Comparison of ENCODE assay signal across 9 cellular contexts in genomic region chr16:75108792-75109731, GRCh38. TPM values are rescaled to one million over a fixed set of nuclear protein-coding genes. Genes with fewer than 3 reads are reported as not detected.
DNase-seq lines count a peak whose midpoint lies in the region.
"Had no signal": no experiment of that assay in that cellular context is flagged by ENCODE, and none has a peak within 500 bp of the region (broad histone marks: within the 10 kb centered on the region; RNA-seq: fewer than 3 reads in every experiment).

No MANE protein-coding gene starts in this region.

- DNase-seq in GDM1 (lab: John Stamatoyannopoulos, UW) (peak; percentile 45), T-helper 9 cell (peak; percentile 63), astrocyte of the hippocampus (ENCODE audit: low read depth, low spot score) (peak; percentile 97), iPS-NIHi7 (ENCODE audit: extremely low spot score) (peak; percentile 9), COR-L47 (lab: John Stamatoyannopoulos, UW) (no peak), NCI-H1417 treated with DMSO at 0.1 percent for 48 hours (lab: John Stamatoyannopoulos, UW) (no peak)
- peak; percentile 83 for DNase-seq in Jurkat, Clone E6-1 (ENCODE audit: low read depth, low spot score)
- peak; percentile 75 to 82 (median 76) for DNase-seq in stimulated activated CD4-positive, alpha-beta T cell treated with anti-CD3 and anti-CD28 coated beads, Interleukin-12 subunit alpha, Interleukin-12 subunit beta, amount 100 ng/mL, for 48 hours (ENCODE audit: low read depth in 2 of 3, low spot score in 1 of 3)

- peak overlapping the region; percentile 55 for H3K4me3 ChIP-seq in Jurkat, Clone E6-1 (ENCODE audit: low read length)
- H3K4me3 ChIP-seq: cardiac muscle cell had no signal

RNA-seq across cellular contexts. Expression of gene LDHD, which starts 7.5 kb away (rescaled TPM):
- polyA plus RNA-seq in Jurkat, Clone E6-1 (2012; ENCODE audit: insufficient read depth, insufficient read length): 1.2 TPM

RNA-seq across cellular contexts. Expression of gene ZFP1, which starts 39.3 kb away (rescaled TPM):
- 26.3 TPM for polyA plus RNA-seq in Jurkat, Clone E6-1 (2012; ENCODE audit: insufficient read depth, insufficient read length)

Comparison
In these comparisons a context has a peak if more than half of its experiments do, and no peak if none do; other contexts are left out.
1. DNase-seq: peak in GDM1 (single experiment), Jurkat, Clone E6-1 (single experiment), T-helper 9 cell (single experiment), astrocyte of the hippocampus (single experiment), iPS-NIHi7 (single experiment) and stimulated activated CD4-positive, alpha-beta T cell treated with anti-CD3 and anti-CD28 coated beads, Interleukin-12 subunit alpha, Interleukin-12 subunit beta, amount 100 ng/mL, for 48 hours (3 of 3); none in COR-L47 (single experiment) and NCI-H1417 treated with DMSO at 0.1 percent for 48 hours (single experiment).